ENCODE assay signal across 16 cellular contexts in the genomic region with DNA sequence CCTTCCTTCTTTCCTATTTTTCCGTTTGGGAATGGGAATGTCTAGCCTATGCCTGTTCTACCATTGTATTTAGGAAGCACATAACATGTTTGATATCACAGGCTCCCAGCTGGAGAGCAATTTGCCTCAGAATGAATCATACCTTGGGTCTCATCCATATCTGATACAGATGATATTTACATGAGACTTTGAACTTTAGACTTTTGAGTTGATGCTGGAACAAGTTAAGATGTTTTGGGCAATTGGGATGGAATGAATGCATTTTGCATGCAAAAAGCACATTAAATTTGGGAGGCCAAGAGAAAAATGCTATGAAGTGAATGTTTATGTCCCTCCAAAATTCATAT.
DNase-seq lines count a peak whose midpoint lies in the region; ATAC-seq and TF ChIP-seq lines count a peak whose summit lies in the region.
"Had no signal": no experiment of that assay in that cellular context is flagged by ENCODE, and none has a peak within 500 bp of the region (broad histone marks: within the 10 kb centered on the region; RNA-seq: fewer than 3 reads in every experiment).

No MANE protein-coding gene starts in this region.

- H3K27me3 ChIP-seq in BJ (ENCODE audit: control insufficient read depth, insufficient read depth, low read length) (0 out of 2 replicates have a peak, but pooled peaks cover 4% of the 10 kb centered on the region), brain microvascular endothelial cell (replicated peaks) (peaks cover 5% of the 10 kb centered on the region), right lobe of liver (no peaks in the 10 kb centered on the region), left lung (peaks cover 0 to 12% of the 10 kb centered on the region in 2 donors)
- H3K27me3 ChIP-seq: ovary had no signal

- no peaks in the 10 kb centered on the region for H3K9me3 ChIP-seq in right lobe of liver
- H3K9me3 ChIP-seq in left lung, result no peaks in the 10 kb centered on the region
- H3K9me3 ChIP-seq: ovary had no signal

- TF ChIP-seq CTCF in BJ (IDR thresholded peaks at IDR 0.05; ENCODE audit: insufficient read depth, low read depth, low read length) (no peak), brain microvascular endothelial cell (IDR thresholded peaks at IDR 0.05; ENCODE audit: low read depth, low read length, missing control alignments) (no peak), right lobe of liver (IDR thresholded peaks at IDR 0.05) (no peak), left lung (IDR thresholded peaks at IDR 0.05) (no peak)

- H3K4me3 ChIP-seq in BJ (ENCODE audit: low read depth, low read length), result no peak overlapping the region
- no peak overlapping the region for H3K4me3 ChIP-seq in brain microvascular endothelial cell (ENCODE audit: low read depth, low read length)
- no peak overlapping the region for H3K4me3 ChIP-seq in right lobe of liver
- H3K4me3 ChIP-seq in left lung, result no peak overlapping the region
- H3K4me3 ChIP-seq: GM12878, ovary had no signal

- H3K4me1 ChIP-seq in right lobe of liver (peaks cover 0 to 25% (median 10%) of the 10 kb centered on the region in 4 donors), left lung (peaks cover 0 to 14% of the 10 kb centered on the region in 2 donors)

- ATAC-seq in right lobe of liver (peak; percentile 61 to 73 (median 68)), GM18870 (IDR thresholded peaks at IDR 0.05; ENCODE audit: unreplicated experiment) (no peak), left lung (no peak)
- ATAC-seq in activated CD4-positive, CD25-positive, alpha-beta regulatory T cell treated with anti-CD3 and anti-CD28 coated beads, Interleukin-2, amount 50 U/mL, for 24 hours, result no peak
- ATAC-seq: GM12878 had no signal

- CTCF ChIA-PET in BJ (lab: Yijun Ruan, JAX), result interaction anchor here (0.9 to 2.7 kb wide), 3 partner anchors 232 to 265 kb away, joined by 3 to 12 read pairs (median 10); no protein-coding TSS in a partner anchor

- 0% methylated on average over 1 of the region's 1 CpG for WGBS in right lobe of liver (ENCODE audit: insufficient coverage, low coverage, low lambda C conversion rate, missing lambda C conversion rate)

- intact Hi-C loops in right lobe of liver (cut with DNase I) (no loop called here), left lung (cut with DNase I) (no loop called here)

- no peaks in the 10 kb centered on the region for H3K36me3 ChIP-seq in BJ (ENCODE audit: control insufficient read depth, insufficient read depth, low read length)
- no peaks in the 10 kb centered on the region for H3K36me3 ChIP-seq in brain microvascular endothelial cell (replicated peaks)
- H3K36me3 ChIP-seq in right lobe of liver, result no peaks in the 10 kb centered on the region
- no peaks in the 10 kb centered on the region for H3K36me3 ChIP-seq in left lung
- H3K36me3 ChIP-seq: ovary had no signal

- no peak for TF ChIP-seq POLR2A in right lobe of liver (IDR thresholded peaks at IDR 0.05)

- in situ Hi-C loops in brain microvascular endothelial cell (cut with HindIII; ENCODE audit: low pct_ligation_motif_present, low sequenced_read_pairs), result no loop called here

- no peak overlapping the region for H3K27ac ChIP-seq in brain microvascular endothelial cell
- peak overlapping the region; percentile 41 to 80 (median 70) for H3K27ac ChIP-seq in right lobe of liver
- no peak overlapping the region for H3K27ac ChIP-seq in left lung
- H3K27ac ChIP-seq: ovary had no signal

- POLR2A ChIA-PET in BJ (lab: Charles Lee), result no interaction called here

- DNase-seq in BJ (ENCODE audit: low read depth) (peak; percentile 31), LoVo (ENCODE audit: low spot score) (peak; percentile 80), brain microvascular endothelial cell (peak; percentile 53), right lobe of liver (no peak), GM19240 (ENCODE audit: insufficient read length, low spot score) (no peak), left lung (no peak)
- DNase-seq: activated CD4-positive, alpha-beta memory T cell treated with anti-CD3 and anti-CD28 coated beads for 36 hours; activated T-cell treated with anti-CD3 and anti-CD28 coated beads, Interleukin-2, amount 50 U/mL, for 24 hours; NCI-H1436; stimulated activated CD4-positive, alpha-beta T cell treated with anti-CD3 and anti-CD28 coated beads, Interleukin-4, amount 100 ng/mL, for 1 hour; substantia nigra; T-helper 1 cell had no signal

Comparison
In these comparisons a context has a peak if more than half of its experiments do, and no peak if none do; other contexts are left out.
1. DNase-seq: peak in BJ (single experiment), LoVo (single experiment) and brain microvascular endothelial cell (single experiment); none in right lobe of liver (0 of 3), GM19240 (single experiment) and left lung (0 of 2).
2. H3K27ac ChIP-seq: peak in right lobe of liver (3 of 3); none in brain microvascular endothelial cell (single experiment) and left lung (0 of 2).
3. ATAC-seq: peak in right lobe of liver (4 of 4); none in GM18870 (single experiment), left lung (single experiment) and activated CD4-positive, CD25-positive, alpha-beta regulatory T cell treated with anti-CD3 and anti-CD28 coated beads, Interleukin-2, amount 50 U/mL, for 24 hours (0 of 2).